8 cellular contexts compared by ENCODE assay signal in genomic region chr12:81627336-81628189, GRCh38.
DNase-seq lines count a peak whose midpoint lies in the region; ATAC-seq, FAIRE-seq and TF ChIP-seq lines count a peak whose summit lies in the region.

No MANE protein-coding gene starts in this region.

- no peaks in the 10 kb centered on the region for H3K9me3 ChIP-seq in Karpas-422 (ENCODE audit: low read length)
- no peaks in the 10 kb centered on the region for H3K9me3 ChIP-seq in Peyer's patch
- no peaks in the 10 kb centered on the region for H3K9me3 ChIP-seq in esophagus squamous epithelium

- no peaks in the 10 kb centered on the region for H4K20me1 ChIP-seq in Karpas-422 (ENCODE audit: insufficient read depth, low read depth, low read length)

- WGBS in esophagus squamous epithelium, 2 donors, result 12 to 13% methylated on average over 4 of the region's 4 CpGs

- no peak overlapping the region for H3K9ac ChIP-seq in Karpas-422 (ENCODE audit: low read length)

- H3K4me2 ChIP-seq in Karpas-422 (ENCODE audit: low read depth, low read length, poor library complexity, severe bottlenecking), result no peak overlapping the region

- peak; percentile 98 for FAIRE-seq in D721Med (lab: Jason Lieb, UNC)

- ATAC-seq in HG03378 (IDR thresholded peaks at IDR 0.05; ENCODE audit: unreplicated experiment), result no peak
- ATAC-seq in GM21717 (IDR thresholded peaks at IDR 0.05; ENCODE audit: unreplicated experiment), result no peak

- intact Hi-C loops in esophagus squamous epithelium (cut with DNase I), result no loop called here

- DNase-seq in D721Med (ENCODE audit: insufficient read length, low spot score) (no peak), Karpas-422 (peak; percentile 70), Peyer's patch (no peak), esophagus squamous epithelium (lab: John Stamatoyannopoulos, UW) (no peak), renal cortical epithelial cell (ENCODE audit: low read depth) (peak; percentile 70), islet precursor cell (no peak)

- H3K27ac ChIP-seq in Karpas-422 (ENCODE audit: low read length), result no peak overlapping the region
- H3K27ac ChIP-seq in Peyer's patch, result no peak overlapping the region
- H3K27ac ChIP-seq in esophagus squamous epithelium, result no peak overlapping the region

- H3K27me3 ChIP-seq in Karpas-422 (ENCODE audit: low read length), result no peaks in the 10 kb centered on the region
- no peaks in the 10 kb centered on the region for H3K27me3 ChIP-seq in Peyer's patch
- H3K27me3 ChIP-seq in esophagus squamous epithelium, result no peaks in the 10 kb centered on the region

- no peak for TF ChIP-seq POLR2A in Peyer's patch (IDR thresholded peaks at IDR 0.05)
- TF ChIP-seq POLR2A in esophagus squamous epithelium (IDR thresholded peaks at IDR 0.05), result no peak

- H3K9me2 ChIP-seq in Karpas-422 (replicated peaks; ENCODE audit: insufficient read depth, low read length), result no peaks in the 10 kb centered on the region

- H2AFZ ChIP-seq in Karpas-422 (ENCODE audit: low read length), result no peak overlapping the region

- H3K4me1 ChIP-seq in Karpas-422 (ENCODE audit: low read length) (no peaks in the 10 kb centered on the region), Peyer's patch (no peaks in the 10 kb centered on the region), esophagus squamous epithelium (no peaks in the 10 kb centered on the region)

- TF ChIP-seq CTCF in D721Med (IDR thresholded peaks at IDR 0.05; ENCODE audit: insufficient read depth, missing control alignments) (peak; percentile 81), Peyer's patch (IDR thresholded peaks at IDR 0.05) (peak in 4 of 6 experiments; percentile 24 to 54 (median 47)), esophagus squamous epithelium (IDR thresholded peaks at IDR 0.05) (peak in 4 of 6 experiments; percentile 36 to 54 (median 40))

- H3K4me3 ChIP-seq in Karpas-422 (ENCODE audit: low read length) (no peak overlapping the region), Peyer's patch (no peak overlapping the region), esophagus squamous epithelium (no peak overlapping the region)

- H3K79me2 ChIP-seq in Karpas-422 (ENCODE audit: low read length), result no peaks in the 10 kb centered on the region

- no peaks in the 10 kb centered on the region for H3K36me3 ChIP-seq in Karpas-422 (ENCODE audit: insufficient read depth, low read length)
- H3K36me3 ChIP-seq in Peyer's patch, result no peaks in the 10 kb centered on the region
- H3K36me3 ChIP-seq in esophagus squamous epithelium, result no peaks in the 10 kb centered on the region

Comparison
In these comparisons a context has a peak if more than half of its experiments do, and no peak if none do; other contexts are left out.
1. DNase-seq: peak in Karpas-422 (single experiment) and renal cortical epithelial cell (single experiment); none in D721Med (single experiment), Peyer's patch (0 of 3), esophagus squamous epithelium (single experiment) and islet precursor cell (single experiment).
2. Peak in every context shown above with its lines, with median percentiles within 50 percentile points of each other: CTCF ChIP-seq.